In the genomic region with DNA sequence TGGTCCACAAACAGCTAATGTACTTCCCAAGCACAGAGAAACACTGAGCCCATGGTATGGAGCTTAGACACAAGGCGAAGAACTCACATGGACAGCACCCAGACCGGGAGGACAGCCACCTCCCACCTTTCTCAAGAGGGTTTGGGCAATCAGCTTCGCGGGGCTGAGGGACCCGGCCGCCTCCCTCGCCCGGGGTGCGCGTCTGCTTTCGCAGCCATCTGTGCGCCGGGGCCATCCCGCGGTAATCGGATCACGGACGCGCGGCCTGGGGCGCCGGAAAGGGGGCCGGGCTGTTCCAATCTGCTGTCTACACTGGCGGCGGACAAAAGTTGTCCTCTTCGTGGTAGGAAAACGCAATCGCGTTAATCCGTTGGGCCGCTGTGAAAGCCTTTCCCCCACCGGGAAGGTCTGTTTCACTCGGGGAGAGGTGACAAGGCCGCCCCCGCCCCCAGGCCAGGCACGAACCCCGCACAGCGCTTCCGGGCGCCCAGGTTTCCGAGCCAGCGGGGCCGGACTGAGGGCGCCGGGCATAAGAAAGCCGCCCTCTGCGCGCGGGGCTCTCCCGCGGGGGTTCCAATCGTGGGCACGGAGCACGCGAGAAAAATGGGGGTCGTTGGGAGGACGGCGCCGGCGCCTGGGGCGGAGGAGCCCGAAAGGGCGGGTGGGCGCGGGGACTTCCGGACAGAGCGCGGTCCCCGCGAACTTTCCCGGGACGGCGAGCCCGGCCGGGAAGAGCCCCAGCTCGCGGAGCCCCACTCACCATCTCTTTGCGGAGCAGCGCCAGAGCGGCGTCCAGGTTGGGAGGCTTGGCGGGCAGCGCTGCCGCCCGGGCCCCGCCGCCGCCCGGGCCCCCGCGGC, we compare ENCODE assay signal across 1 cellular context.
TF ChIP-seq lines count a peak whose summit lies in the region.

No MANE protein-coding gene starts in this region.

TF ChIP-seq in K562, 482 proteins besides CTCF, POLR2A, EP300 and RAD21 (continued from another document and continues in another):
- TF ChIP-seq KDM2B (CRISPR knock-in tag; IDR thresholded peaks at IDR 0.05) (0 out of 2 replicates have a peak, but pooled peaks have one; percentile 0), ELF4 (CRISPR knock-in tag; IDR thresholded peaks at IDR 0.05) (no peak), HDAC1 (IDR thresholded peaks at IDR 0.05) (peak in 1 of 2 experiments; percentile 68; a peak in 2 of 4 replicates), KLF13 (tag; IDR thresholded peaks at IDR 0.05; ENCODE audit: borderline replicate concordance, low read depth) (0 out of 2 replicates have a peak, but pooled peaks have one; percentile 41), RB1 (IDR thresholded peaks at IDR 0.05; ENCODE audit: low read depth) (peak; percentile 35; the same call in 1 of the 2 replicates), PHB2 (IDR thresholded peaks at IDR 0.05; ENCODE audit: low read depth) (no peak), NFATC3 (IDR thresholded peaks at IDR 0.05) (peak; percentile 96), ZC3H8 (IDR thresholded peaks at IDR 0.05) (no peak), PHF20 (IDR thresholded peaks at IDR 0.05; ENCODE audit: partially characterized antibody) (peak; percentile 60), ELF1 (tag; IDR thresholded peaks at IDR 0.05) (peak; percentile 77), ETV1 (tag; conservative IDR thresholded peaks at IDR 0.05; ENCODE audit: low read depth) (peak; percentile 64), KLF6 (CRISPR knock-in tag; IDR thresholded peaks at IDR 0.05; ENCODE audit: borderline replicate concordance) (no peak), SAP30 (IDR thresholded peaks at IDR 0.05; ENCODE audit: borderline replicate concordance, insufficient read depth, low read depth, low read length, poor library complexity, severe bottlenecking) (peak; percentile 28), SRF (CRISPR knock-in tag; IDR thresholded peaks at IDR 0.05) (0 out of 4 replicates have a peak, but pooled peaks of 1 of the 2 experiments have one; percentile 28), KDM1A (IDR thresholded peaks at IDR 0.05) (no peak), ZNF668 (CRISPR knock-in tag; IDR thresholded peaks at IDR 0.05) (peak; percentile 73), CBX2 (IDR thresholded peaks at IDR 0.05; ENCODE audit: insufficient read depth, low read length, poor library complexity, severe bottlenecking) (no peak), ZBTB7A (IDR thresholded peaks at IDR 0.05; ENCODE audit: borderline replicate concordance, control insufficient read depth, low read depth, low read length) (peak; percentile 56; the same call in 1 of the 2 replicates), GABPA (tag; conservative IDR thresholded peaks at IDR 0.05; ENCODE audit: low read depth) (peak; percentile 74)
- TF ChIP-seq, protein P1, sequence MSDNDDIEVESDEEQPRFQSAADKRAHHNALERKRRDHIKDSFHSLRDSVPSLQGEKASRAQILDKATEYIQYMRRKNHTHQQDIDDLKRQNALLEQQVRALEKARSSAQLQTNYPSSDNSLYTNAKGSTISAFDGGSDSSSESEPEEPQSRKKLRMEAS (CRISPR knock-in tag; IDR thresholded peaks at IDR 0.05), result peak; percentile 64; the same call in 1 of the 2 replicates
- TF ChIP-seq, protein P2, sequence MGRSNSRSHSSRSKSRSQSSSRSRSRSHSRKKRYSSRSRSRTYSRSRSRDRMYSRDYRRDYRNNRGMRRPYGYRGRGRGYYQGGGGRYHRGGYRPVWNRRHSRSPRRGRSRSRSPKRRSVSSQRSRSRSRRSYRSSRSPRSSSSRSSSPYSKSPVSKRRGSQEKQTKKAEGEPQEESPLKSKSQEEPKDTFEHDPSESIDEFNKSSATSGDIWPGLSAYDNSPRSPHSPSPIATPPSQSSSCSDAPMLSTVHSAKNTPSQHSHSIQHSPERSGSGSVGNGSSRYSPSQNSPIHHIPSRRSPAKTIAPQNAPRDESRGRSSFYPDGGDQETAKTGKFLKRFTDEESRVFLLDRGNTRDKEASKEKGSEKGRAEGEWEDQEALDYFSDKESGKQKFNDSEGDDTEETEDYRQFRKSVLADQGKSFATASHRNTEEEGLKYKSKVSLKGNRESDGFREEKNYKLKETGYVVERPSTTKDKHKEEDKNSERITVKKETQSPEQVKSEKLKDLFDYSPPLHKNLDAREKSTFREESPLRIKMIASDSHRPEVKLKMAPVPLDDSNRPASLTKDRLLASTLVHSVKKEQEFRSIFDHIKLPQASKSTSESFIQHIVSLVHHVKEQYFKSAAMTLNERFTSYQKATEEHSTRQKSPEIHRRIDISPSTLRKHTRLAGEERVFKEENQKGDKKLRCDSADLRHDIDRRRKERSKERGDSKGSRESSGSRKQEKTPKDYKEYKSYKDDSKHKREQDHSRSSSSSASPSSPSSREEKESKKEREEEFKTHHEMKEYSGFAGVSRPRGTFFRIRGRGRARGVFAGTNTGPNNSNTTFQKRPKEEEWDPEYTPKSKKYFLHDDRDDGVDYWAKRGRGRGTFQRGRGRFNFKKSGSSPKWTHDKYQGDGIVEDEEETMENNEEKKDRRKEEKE (IDR thresholded peaks at IDR 0.05; ENCODE audit: borderline replicate concordance in 1 of 2, control insufficient read depth in 1 of 2, low read depth in 2 of 2, low read length in 1 of 2), result no peak
- TF ChIP-seq, protein P3, sequence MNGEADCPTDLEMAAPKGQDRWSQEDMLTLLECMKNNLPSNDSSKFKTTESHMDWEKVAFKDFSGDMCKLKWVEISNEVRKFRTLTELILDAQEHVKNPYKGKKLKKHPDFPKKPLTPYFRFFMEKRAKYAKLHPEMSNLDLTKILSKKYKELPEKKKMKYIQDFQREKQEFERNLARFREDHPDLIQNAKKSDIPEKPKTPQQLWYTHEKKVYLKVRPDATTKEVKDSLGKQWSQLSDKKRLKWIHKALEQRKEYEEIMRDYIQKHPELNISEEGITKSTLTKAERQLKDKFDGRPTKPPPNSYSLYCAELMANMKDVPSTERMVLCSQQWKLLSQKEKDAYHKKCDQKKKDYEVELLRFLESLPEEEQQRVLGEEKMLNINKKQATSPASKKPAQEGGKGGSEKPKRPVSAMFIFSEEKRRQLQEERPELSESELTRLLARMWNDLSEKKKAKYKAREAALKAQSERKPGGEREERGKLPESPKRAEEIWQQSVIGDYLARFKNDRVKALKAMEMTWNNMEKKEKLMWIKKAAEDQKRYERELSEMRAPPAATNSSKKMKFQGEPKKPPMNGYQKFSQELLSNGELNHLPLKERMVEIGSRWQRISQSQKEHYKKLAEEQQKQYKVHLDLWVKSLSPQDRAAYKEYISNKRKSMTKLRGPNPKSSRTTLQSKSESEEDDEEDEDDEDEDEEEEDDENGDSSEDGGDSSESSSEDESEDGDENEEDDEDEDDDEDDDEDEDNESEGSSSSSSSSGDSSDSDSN (IDR thresholded peaks at IDR 0.05; ENCODE audit: borderline replicate concordance in 1 of 2, low read depth in 2 of 2, low read length in 2 of 2), result peak; percentile 77 to 82; a peak in 3 of 4 replicates
- TF ChIP-seq, protein P4, sequence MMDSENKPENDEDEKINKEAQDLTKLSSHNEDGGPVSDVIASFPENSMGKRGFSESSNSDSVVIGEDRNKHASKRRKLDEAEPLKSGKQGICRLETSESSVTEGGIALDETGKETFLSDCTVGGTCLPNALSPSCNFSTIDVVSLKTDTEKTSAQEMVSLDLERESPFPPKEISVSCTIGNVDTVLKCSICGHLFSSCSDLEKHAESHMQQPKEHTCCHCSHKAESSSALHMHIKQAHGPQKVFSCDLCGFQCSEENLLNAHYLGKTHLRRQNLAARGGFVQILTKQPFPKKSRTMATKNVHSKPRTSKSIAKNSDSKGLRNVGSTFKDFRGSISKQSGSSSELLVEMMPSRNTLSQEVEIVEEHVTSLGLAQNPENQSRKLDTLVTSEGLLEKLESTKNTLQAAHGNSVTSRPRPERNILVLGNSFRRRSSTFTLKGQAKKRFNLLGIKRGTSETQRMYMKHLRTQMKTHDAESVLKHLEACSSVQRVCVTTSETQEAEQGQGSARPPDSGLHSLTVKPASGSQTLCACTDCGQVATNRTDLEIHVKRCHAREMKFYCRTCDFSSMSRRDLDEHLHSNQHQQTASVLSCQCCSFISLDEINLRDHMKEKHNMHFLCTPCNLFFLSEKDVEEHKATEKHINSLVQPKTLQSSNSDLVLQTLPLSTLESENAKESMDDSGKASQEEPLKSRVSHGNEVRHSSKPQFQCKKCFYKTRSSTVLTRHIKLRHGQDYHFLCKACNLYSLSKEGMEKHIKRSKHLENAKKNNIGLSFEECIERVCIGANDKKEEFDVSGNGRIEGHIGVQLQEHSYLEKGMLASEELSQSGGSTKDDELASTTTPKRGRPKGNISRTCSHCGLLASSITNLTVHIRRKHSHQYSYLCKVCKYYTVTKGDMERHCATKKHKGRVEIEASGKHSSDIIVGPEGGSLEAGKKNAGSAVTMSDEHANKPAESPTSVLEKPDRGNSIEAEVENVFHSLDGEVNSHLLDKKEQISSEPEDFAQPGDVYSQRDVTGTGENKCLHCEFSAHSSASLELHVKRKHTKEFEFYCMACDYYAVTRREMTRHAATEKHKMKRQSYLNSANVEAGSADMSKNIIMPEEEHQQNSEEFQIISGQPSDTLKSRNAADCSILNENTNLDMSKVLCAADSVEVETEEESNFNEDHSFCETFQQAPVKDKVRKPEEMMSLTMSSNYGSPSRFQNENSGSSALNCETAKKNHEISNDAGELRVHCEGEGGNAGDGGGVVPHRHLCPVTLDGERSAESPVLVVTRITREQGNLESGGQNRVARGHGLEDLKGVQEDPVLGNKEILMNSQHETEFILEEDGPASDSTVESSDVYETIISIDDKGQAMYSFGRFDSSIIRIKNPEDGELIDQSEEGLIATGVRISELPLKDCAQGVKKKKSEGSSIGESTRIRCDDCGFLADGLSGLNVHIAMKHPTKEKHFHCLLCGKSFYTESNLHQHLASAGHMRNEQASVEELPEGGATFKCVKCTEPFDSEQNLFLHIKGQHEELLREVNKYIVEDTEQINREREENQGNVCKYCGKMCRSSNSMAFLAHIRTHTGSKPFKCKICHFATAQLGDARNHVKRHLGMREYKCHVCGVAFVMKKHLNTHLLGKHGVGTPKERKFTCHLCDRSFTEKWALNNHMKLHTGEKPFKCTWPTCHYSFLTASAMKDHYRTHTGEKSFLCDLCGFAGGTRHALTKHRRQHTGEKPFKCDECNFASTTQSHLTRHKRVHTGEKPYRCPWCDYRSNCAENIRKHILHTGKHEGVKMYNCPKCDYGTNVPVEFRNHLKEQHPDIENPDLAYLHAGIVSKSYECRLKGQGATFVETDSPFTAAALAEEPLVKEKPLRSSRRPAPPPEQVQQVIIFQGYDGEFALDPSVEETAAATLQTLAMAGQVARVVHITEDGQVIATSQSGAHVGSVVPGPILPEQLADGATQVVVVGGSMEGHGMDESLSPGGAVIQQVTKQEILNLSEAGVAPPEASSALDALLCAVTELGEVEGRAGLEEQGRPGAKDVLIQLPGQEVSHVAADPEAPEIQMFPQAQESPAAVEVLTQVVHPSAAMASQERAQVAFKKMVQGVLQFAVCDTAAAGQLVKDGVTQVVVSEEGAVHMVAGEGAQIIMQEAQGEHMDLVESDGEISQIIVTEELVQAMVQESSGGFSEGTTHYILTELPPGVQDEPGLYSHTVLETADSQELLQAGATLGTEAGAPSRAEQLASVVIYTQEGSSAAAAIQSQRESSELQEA (IDR thresholded peaks at IDR 0.05; ENCODE audit: low read depth), result no peak
- TF ChIP-seq, protein P5, sequence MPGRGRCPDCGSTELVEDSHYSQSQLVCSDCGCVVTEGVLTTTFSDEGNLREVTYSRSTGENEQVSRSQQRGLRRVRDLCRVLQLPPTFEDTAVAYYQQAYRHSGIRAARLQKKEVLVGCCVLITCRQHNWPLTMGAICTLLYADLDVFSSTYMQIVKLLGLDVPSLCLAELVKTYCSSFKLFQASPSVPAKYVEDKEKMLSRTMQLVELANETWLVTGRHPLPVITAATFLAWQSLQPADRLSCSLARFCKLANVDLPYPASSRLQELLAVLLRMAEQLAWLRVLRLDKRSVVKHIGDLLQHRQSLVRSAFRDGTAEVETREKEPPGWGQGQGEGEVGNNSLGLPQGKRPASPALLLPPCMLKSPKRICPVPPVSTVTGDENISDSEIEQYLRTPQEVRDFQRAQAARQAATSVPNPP (IDR thresholded peaks at IDR 0.05; ENCODE audit: borderline replicate concordance, insufficient read depth, insufficient read length), result no peak
- TF ChIP-seq, protein P6, sequence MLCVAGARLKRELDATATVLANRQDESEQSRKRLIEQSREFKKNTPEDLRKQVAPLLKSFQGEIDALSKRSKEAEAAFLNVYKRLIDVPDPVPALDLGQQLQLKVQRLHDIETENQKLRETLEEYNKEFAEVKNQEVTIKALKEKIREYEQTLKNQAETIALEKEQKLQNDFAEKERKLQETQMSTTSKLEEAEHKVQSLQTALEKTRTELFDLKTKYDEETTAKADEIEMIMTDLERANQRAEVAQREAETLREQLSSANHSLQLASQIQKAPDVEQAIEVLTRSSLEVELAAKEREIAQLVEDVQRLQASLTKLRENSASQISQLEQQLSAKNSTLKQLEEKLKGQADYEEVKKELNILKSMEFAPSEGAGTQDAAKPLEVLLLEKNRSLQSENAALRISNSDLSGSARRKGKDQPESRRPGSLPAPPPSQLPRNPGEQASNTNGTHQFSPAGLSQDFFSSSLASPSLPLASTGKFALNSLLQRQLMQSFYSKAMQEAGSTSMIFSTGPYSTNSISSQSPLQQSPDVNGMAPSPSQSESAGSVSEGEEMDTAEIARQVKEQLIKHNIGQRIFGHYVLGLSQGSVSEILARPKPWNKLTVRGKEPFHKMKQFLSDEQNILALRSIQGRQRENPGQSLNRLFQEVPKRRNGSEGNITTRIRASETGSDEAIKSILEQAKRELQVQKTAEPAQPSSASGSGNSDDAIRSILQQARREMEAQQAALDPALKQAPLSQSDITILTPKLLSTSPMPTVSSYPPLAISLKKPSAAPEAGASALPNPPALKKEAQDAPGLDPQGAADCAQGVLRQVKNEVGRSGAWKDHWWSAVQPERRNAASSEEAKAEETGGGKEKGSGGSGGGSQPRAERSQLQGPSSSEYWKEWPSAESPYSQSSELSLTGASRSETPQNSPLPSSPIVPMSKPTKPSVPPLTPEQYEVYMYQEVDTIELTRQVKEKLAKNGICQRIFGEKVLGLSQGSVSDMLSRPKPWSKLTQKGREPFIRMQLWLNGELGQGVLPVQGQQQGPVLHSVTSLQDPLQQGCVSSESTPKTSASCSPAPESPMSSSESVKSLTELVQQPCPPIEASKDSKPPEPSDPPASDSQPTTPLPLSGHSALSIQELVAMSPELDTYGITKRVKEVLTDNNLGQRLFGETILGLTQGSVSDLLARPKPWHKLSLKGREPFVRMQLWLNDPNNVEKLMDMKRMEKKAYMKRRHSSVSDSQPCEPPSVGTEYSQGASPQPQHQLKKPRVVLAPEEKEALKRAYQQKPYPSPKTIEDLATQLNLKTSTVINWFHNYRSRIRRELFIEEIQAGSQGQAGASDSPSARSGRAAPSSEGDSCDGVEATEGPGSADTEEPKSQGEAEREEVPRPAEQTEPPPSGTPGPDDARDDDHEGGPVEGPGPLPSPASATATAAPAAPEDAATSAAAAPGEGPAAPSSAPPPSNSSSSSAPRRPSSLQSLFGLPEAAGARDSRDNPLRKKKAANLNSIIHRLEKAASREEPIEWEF (CRISPR knock-in tag; IDR thresholded peaks at IDR 0.05), result no peak
- TF ChIP-seq, protein P7, sequence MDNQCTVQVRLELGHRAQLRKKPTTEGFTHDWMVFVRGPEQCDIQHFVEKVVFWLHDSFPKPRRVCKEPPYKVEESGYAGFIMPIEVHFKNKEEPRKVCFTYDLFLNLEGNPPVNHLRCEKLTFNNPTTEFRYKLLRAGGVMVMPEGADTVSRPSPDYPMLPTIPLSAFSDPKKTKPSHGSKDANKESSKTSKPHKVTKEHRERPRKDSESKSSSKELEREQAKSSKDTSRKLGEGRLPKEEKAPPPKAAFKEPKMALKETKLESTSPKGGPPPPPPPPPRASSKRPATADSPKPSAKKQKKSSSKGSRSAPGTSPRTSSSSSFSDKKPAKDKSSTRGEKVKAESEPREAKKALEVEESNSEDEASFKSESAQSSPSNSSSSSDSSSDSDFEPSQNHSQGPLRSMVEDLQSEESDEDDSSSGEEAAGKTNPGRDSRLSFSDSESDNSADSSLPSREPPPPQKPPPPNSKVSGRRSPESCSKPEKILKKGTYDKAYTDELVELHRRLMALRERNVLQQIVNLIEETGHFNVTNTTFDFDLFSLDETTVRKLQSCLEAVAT (IDR thresholded peaks at IDR 0.05), result peak in 1 of 2 experiments; percentile 24; a peak in 1 of 4 replicates
